Comparison of ENCODE assay signal across 8 cellular contexts in genomic region chr4:120084327-120084726, GRCh38.
"Had no signal": no experiment of that assay in that cellular context is flagged by ENCODE, and none has a peak within 500 bp of the region (broad histone marks: within the 10 kb centered on the region; RNA-seq: fewer than 3 reads in every experiment).

No MANE protein-coding gene starts in this region.

- H3K4me3 ChIP-seq: GM23248, HAP-1, K562 had no signal

- FAIRE-seq: HepG2, K562 had no signal

- ATAC-seq: HCT116, HepG2, K562 had no signal

- H3K4me3 Mint-ChIP-seq: HFFc6 had no signal

- H3K27ac Mint-ChIP-seq: HFFc6 had no signal

- DNase-seq: GM23248, GOT3, H7, HFFc6 had no signal

- H3K9me3 Mint-ChIP-seq: HFFc6 had no signal
